In the genomic region with DNA sequence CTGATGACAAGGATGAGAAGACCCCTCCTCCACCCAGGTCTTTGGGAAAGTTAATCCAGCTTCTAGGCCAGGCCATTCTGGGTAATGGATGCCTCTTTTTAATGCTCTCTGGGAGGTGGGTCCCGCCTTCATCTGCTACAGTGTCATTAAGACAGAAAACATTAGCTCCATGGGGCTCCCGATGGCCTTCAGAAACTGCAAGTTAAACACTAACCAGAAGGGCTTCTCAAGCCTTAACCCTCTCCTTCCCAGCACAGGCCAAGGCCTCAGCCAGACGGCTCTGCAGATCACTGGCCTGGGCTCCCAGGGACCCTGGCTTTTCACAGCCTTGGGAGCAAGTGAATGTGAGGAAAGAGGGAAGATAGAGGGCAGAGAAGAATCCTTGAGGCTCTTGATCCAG, we compare ENCODE assay signal across 20 cellular contexts.
DNase-seq lines count a peak whose midpoint lies in the region; ATAC-seq, FAIRE-seq and TF ChIP-seq lines count a peak whose summit lies in the region.
"Had no signal": no experiment of that assay in that cellular context is flagged by ENCODE, and none has a peak within 500 bp of the region (broad histone marks: within the 10 kb centered on the region; RNA-seq: fewer than 3 reads in every experiment).

No MANE protein-coding gene starts in this region.

- BruUV-seq in HepG2 (replicated peaks; lab: Mats Ljungman, UMichigan) (no TSS peak), PC-9 (replicated peaks; lab: Mats Ljungman, UMichigan) (no TSS peak)

- H4K20me1 ChIP-seq in GM23338 (replicated peaks; ENCODE audit: insufficient read depth) (no peaks in the 10 kb centered on the region), HepG2 (ENCODE audit: insufficient read depth, low read length) (no peaks in the 10 kb centered on the region), PC-9 (ENCODE audit: insufficient read depth) (no peaks in the 10 kb centered on the region)

- H3K4me1 Mint-ChIP-seq in GM23338 (peaks cover 16% of the 10 kb centered on the region; the same call in 2 of the 3 replicates), endodermal cell (peaks cover 31% of the 10 kb centered on the region)

- H3K4me1 ChIP-seq in GM23338 (ENCODE audit: insufficient read depth) (no peaks in the 10 kb centered on the region), endodermal cell (ENCODE audit: control insufficient read depth, insufficient read depth, low read length) (peaks cover 7% of the 10 kb centered on the region), HepG2 (ENCODE audit: insufficient read depth, low read length) (no peaks in the 10 kb centered on the region), PC-9 (replicated peaks; ENCODE audit: insufficient read depth) (no peaks in the 10 kb centered on the region)
- H3K4me1 ChIP-seq: BE2C had no signal

- H3K79me2 ChIP-seq in GM23338 (replicated peaks; ENCODE audit: insufficient read depth) (no peaks in the 10 kb centered on the region), HepG2 (ENCODE audit: insufficient read depth, low read length) (no peaks in the 10 kb centered on the region), PC-9 (ENCODE audit: low read depth) (no peaks in the 10 kb centered on the region)

- TF ChIP-seq CTCF in GM23338 (conservative IDR thresholded peaks at IDR 0.05; ENCODE audit: low read depth in 2 of 2), result no peak
- no peak for TF ChIP-seq CTCF in endodermal cell (conservative IDR thresholded peaks at IDR 0.05)
- TF ChIP-seq CTCF in HepG2 (CRISPR knock-in tag; IDR thresholded peaks at IDR 0.05), result no peak
- TF ChIP-seq CTCF in PC-9 (conservative IDR thresholded peaks at IDR 0.05), result no peak

- H2AFZ ChIP-seq in GM23338 (no peak overlapping the region), HepG2 (ENCODE audit: low read length) (no peak overlapping the region), PC-9 (no peak overlapping the region)

- no peak for FAIRE-seq in HepG2 (lab: Jason Lieb, UNC)
- FAIRE-seq: GM19239 had no signal

- H3F3A ChIP-seq in GM23338 (replicated peaks; ENCODE audit: low read depth) (no peaks in the 10 kb centered on the region), PC-9 (ENCODE audit: insufficient read depth, low read depth) (no peaks in the 10 kb centered on the region)

- no peak overlapping the region for H3K4me3 ChIP-seq in GM23338
- no peak overlapping the region for H3K4me3 ChIP-seq in endodermal cell (ENCODE audit: low read length)
- H3K4me3 ChIP-seq in HepG2 (replicated peaks in 1 of 3; ENCODE audit: insufficient read depth in 1 of 3, low read depth in 2 of 3, low read length in 3 of 3), result no peak overlapping the region
- H3K4me3 ChIP-seq in PC-9, result no peak overlapping the region

- peak; percentile 54 for ATAC-seq in GM23338
- no peak for ATAC-seq in HepG2
- no peak for ATAC-seq in left colon
- ATAC-seq: Right ventricle myocardium inferior had no signal

- no peaks in the 10 kb centered on the region for H3K9me3 ChIP-seq in endodermal cell (ENCODE audit: control insufficient read depth, low read length)
- H3K9me3 ChIP-seq in HepG2 (ENCODE audit: low read length), result no peaks in the 10 kb centered on the region
- H3K9me3 ChIP-seq in PC-9 (ENCODE audit: insufficient read depth, low read depth), result no peaks in the 10 kb centered on the region
- H3K9me3 ChIP-seq: BE2C had no signal

- H3K9me3 Mint-ChIP-seq in GM23338 (no peaks in the 10 kb centered on the region), endodermal cell (no peaks in the 10 kb centered on the region)

- H3K9ac ChIP-seq in endodermal cell (ENCODE audit: extremely low read depth, low read length, poor library complexity, severe bottlenecking) (no peak overlapping the region), HepG2 (ENCODE audit: insufficient read depth, low read depth, low read length) (no peak overlapping the region)

- in situ Hi-C loops in HepG2 (cut with HindIII; ENCODE audit: extremely low pct_ligation_motif_present, low pct_unique_long_range_greater_than_20kb), result no loop called here

- no peaks in the 10 kb centered on the region for H3K36me3 ChIP-seq in GM23338 (ENCODE audit: insufficient read depth)
- no peaks in the 10 kb centered on the region for H3K36me3 ChIP-seq in endodermal cell (ENCODE audit: control insufficient read depth, insufficient read depth, low read length)
- H3K36me3 ChIP-seq in HepG2 (replicated peaks in 1 of 2; ENCODE audit: control insufficient read depth in 1 of 2, insufficient read depth in 2 of 2, low read length in 2 of 2), result no peaks in the 10 kb centered on the region
- H3K36me3 ChIP-seq in PC-9 (ENCODE audit: low read depth), result no peaks in the 10 kb centered on the region
- H3K36me3 ChIP-seq: BE2C had no signal

- intact Hi-C loops in HepG2 (cut with micrococcal nuclease; ENCODE audit: unreplicated experiment) (no loop called here), left colon (cut with DNase I, micrococcal nuclease) (no loop called here), PC-9 (cut with micrococcal nuclease; ENCODE audit: unreplicated experiment) (no loop called here)

- H3K27me3 Mint-ChIP-seq in GM23338 (ENCODE audit: insufficient read depth, low read depth, poor library complexity) (peaks cover 7% of the 10 kb centered on the region), endodermal cell (ENCODE audit: insufficient read depth) (no peaks in the 10 kb centered on the region)

- no peaks in the 10 kb centered on the region for H3K27me3 ChIP-seq in GM23338 (ENCODE audit: insufficient read depth)
- no peaks in the 10 kb centered on the region for H3K27me3 ChIP-seq in endodermal cell (ENCODE audit: control insufficient read depth, insufficient read depth, low read length, poor library complexity, severe bottlenecking)
- H3K27me3 ChIP-seq in HepG2 (ENCODE audit: control insufficient read depth in 1 of 2, insufficient read depth in 2 of 2, low read length in 2 of 2), result peaks cover 0 to 2% of the 10 kb centered on the region in 2 experiments; a peak in 1 of 5 replicates
- H3K27me3 ChIP-seq in PC-9 (ENCODE audit: insufficient read depth, low read depth), result no peaks in the 10 kb centered on the region
- H3K27me3 ChIP-seq: BE2C had no signal

- CTCF ChIA-PET in HepG2 (lab: Yijun Ruan, JAX; ENCODE audit: low intra/inter-chr PET ratio, low total read pairs), result no interaction called here
- CTCF ChIA-PET in PC-9 (lab: Charles Lee), result no interaction called here

- no peak overlapping the region for H3K27ac ChIP-seq in GM23338 (ENCODE audit: low read depth)
- no peak overlapping the region for H3K27ac ChIP-seq in endodermal cell (ENCODE audit: low read depth, low read length)
- no peak overlapping the region for H3K27ac ChIP-seq in HepG2 (ENCODE audit: extremely low read length, insufficient read depth, low read length)
- H3K27ac ChIP-seq in PC-9, result no peak overlapping the region

- TF ChIP-seq EP300 in HepG2 (IDR thresholded peaks at IDR 0.05; ENCODE audit: low read depth in 2 of 2, low read length in 2 of 2) (no peak), HepG2 (CRISPR knock-in tag; IDR thresholded peaks at IDR 0.05; ENCODE audit: borderline replicate concordance) (no peak)

- no peak for TF ChIP-seq POLR2A in HepG2 (IDR thresholded peaks at IDR 0.05; ENCODE audit: insufficient read depth in 1 of 2, low read depth in 2 of 2, low read length in 2 of 2)

- POLR2A ChIA-PET in HepG2 (lab: Yijun Ruan, JAX) (no interaction called here), PC-9 (lab: Charles Lee; ENCODE audit: unreplicated experiment) (no interaction called here)

- H3K4me2 ChIP-seq in GM23338, result no peak overlapping the region
- no peak overlapping the region for H3K4me2 ChIP-seq in HepG2 (ENCODE audit: low read depth, low read length)
- no peak overlapping the region for H3K4me2 ChIP-seq in PC-9

- H3K9me2 ChIP-seq in GM23338 (ENCODE audit: insufficient read depth), result no peaks in the 10 kb centered on the region
- H3K9me2 ChIP-seq in PC-9 (ENCODE audit: insufficient read depth), result no peaks in the 10 kb centered on the region

- TF ChIP-seq RAD21 in HepG2 (CRISPR knock-in tag; IDR thresholded peaks at IDR 0.05), result no peak

- WGBS in endodermal cell (ENCODE audit: insufficient coverage in 1 of 2, insufficient read length in 1 of 2), 2 experiments, result 40 to 46% methylated on average over 2 to 3 of the region's 3 CpGs
- WGBS in HepG2 (ENCODE audit: low lambda C conversion rate), result 0% methylated on average over 3 of the region's 3 CpGs

- H3K27ac Mint-ChIP-seq in GM23338 (no peak overlapping the region), endodermal cell (peak overlapping the region; percentile 70)

- no peak overlapping the region for H3K4me3 Mint-ChIP-seq in GM23338
- no peak overlapping the region for H3K4me3 Mint-ChIP-seq in endodermal cell

- peak; percentile 14 for DNase-seq in GM23338 (ENCODE audit: low spot score)
- DNase-seq in NCI-H2227 (lab: John Stamatoyannopoulos, UW; ENCODE audit: unreplicated experiment), result peak; percentile 80
- DNase-seq in endodermal cell, result peak; percentile 76
- DNase-seq in HepG2 (ENCODE audit: low spot score), result no peak
- no peak for DNase-seq in left colon
- DNase-seq in NCI-H1694 (lab: John Stamatoyannopoulos, UW), result no peak
- DNase-seq in PC-9, result no peak
- DNase-seq: BE2C, DMS79, Karpas-422, MV-4-11, NCI-H1105 treated with DMSO at 0.1 percent for 48 hours, NCI-H187, NCI-H2107, NCI-H226, NCI-H510A treated with DMSO at 0.1 percent for 48 hours, NCI-H774, OCI-M1 had no signal

- H3K36me3 Mint-ChIP-seq in GM23338 (ENCODE audit: low read depth) (no peaks in the 10 kb centered on the region), endodermal cell (ENCODE audit: low read depth) (no peaks in the 10 kb centered on the region)

TF ChIP-seq in GM23338, 12 proteins besides CTCF, POLR2A, EP300 and RAD21:
- no peak for TF ChIP-seq ZNF114 (CRISPR knock-in tag; IDR thresholded peaks at IDR 0.05)
TF ChIP-seq in GM23338: peak in this region for 0.

TF ChIP-seq in HepG2, 621 proteins besides CTCF, POLR2A, EP300 and RAD21 (continues in another document):
- no peak for TF ChIP-seq ZBTB21 (CRISPR knock-in tag; IDR thresholded peaks at IDR 0.05)
- TF ChIP-seq, protein P1, sequence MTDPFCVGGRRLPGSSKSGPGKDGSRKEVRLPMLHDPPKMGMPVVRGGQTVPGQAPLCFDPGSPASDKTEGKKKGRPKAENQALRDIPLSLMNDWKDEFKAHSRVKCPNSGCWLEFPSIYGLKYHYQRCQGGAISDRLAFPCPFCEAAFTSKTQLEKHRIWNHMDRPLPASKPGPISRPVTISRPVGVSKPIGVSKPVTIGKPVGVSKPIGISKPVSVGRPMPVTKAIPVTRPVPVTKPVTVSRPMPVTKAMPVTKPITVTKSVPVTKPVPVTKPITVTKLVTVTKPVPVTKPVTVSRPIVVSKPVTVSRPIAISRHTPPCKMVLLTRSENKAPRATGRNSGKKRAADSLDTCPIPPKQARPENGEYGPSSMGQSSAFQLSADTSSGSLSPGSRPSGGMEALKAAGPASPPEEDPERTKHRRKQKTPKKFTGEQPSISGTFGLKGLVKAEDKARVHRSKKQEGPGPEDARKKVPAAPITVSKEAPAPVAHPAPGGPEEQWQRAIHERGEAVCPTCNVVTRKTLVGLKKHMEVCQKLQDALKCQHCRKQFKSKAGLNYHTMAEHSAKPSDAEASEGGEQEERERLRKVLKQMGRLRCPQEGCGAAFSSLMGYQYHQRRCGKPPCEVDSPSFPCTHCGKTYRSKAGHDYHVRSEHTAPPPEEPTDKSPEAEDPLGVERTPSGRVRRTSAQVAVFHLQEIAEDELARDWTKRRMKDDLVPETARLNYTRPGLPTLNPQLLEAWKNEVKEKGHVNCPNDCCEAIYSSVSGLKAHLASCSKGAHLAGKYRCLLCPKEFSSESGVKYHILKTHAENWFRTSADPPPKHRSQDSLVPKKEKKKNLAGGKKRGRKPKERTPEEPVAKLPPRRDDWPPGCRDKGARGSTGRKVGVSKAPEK (CRISPR knock-in tag; IDR thresholded peaks at IDR 0.05; ENCODE audit: borderline replicate concordance), result no peak

Comparison
In these comparisons a context has a peak if more than half of its experiments do, and no peak if none do; other contexts are left out.
1. DNase-seq: peak in GM23338 (single experiment), NCI-H2227 (single experiment) and endodermal cell (single experiment); none in HepG2 (single experiment), left colon (0 of 2), NCI-H1694 (single experiment) and PC-9 (0 of 2).